8 cellular contexts compared by ENCODE assay signal in genomic region chr9:129697956-129698757, GRCh38. TPM values are rescaled to one million over a fixed set of nuclear protein-coding genes. Genes with fewer than 3 reads are reported as not detected.
DNase-seq lines count a peak whose midpoint lies in the region; ATAC-seq and TF ChIP-seq lines count a peak whose summit lies in the region.

No MANE protein-coding gene starts in this region.

- DNase-seq in BJ (ENCODE audit: low read depth) (no peak), RWPE1 (ENCODE audit: low spot score) (no peak), fibroblast of mammary gland (ENCODE audit: low read depth) (peak; percentile 98), posterior vena cava (ENCODE audit: low spot score) (peak; percentile 96), NCI-H526 treated with DMSO at 0.1 percent for 48 hours (lab: John Stamatoyannopoulos, UW) (no peak), putamen (ENCODE audit: low spot score) (no peak), T-helper 2 cell (no peak)

- H3K36me3 ChIP-seq in BJ (ENCODE audit: control insufficient read depth, insufficient read depth, low read length): no peaks in the 10 kb centered on the region

- intact Hi-C loops in posterior vena cava (cut with DNase I): no loop called here

- no peaks in the 10 kb centered on the region for H3K27me3 ChIP-seq in BJ (ENCODE audit: control insufficient read depth, insufficient read depth, low read length)

- H3K27ac ChIP-seq in RWPE1: peak overlapping the region; percentile 21; the same call in 1 of the 2 replicates

- TF ChIP-seq CTCF in BJ (IDR thresholded peaks at IDR 0.05; ENCODE audit: insufficient read depth, low read depth, low read length): no peak
- no peak for TF ChIP-seq CTCF in RWPE1 (conservative IDR thresholded peaks at IDR 0.05; ENCODE audit: low read depth)
- TF ChIP-seq CTCF in fibroblast of mammary gland (conservative IDR thresholded peaks at IDR 0.05; ENCODE audit: control insufficient read depth, insufficient read depth, low read depth, low read length): no peak

- CTCF ChIA-PET in BJ (lab: Yijun Ruan, JAX) (interaction anchor here (0.8 to 3.0 kb wide), 6 partner anchors 12 to 51 kb away, joined by 3 to 12 read pairs (median 6); no protein-coding TSS in a partner anchor), RWPE1 (lab: Yijun Ruan, JAX) (interaction anchor here (0.6 to 1.7 kb wide), 2 partner anchors 40 to 105 kb away, joined by 6 to 10 read pairs; no protein-coding TSS in a partner anchor)

- H3K4me3 ChIP-seq in BJ (ENCODE audit: low read depth, low read length) (peak overlapping the region; percentile 38), fibroblast of mammary gland (ENCODE audit: control insufficient read depth, low read depth, low read length) (peak overlapping the region; percentile 44)

- POLR2A ChIA-PET in BJ (lab: Charles Lee) (interaction anchor here (0.6 to 0.7 kb wide), 3 partner anchors 15 to 61 kb away, joined by 4 to 20 read pairs (median 11); no protein-coding TSS in a partner anchor), RWPE1 (lab: Yijun Ruan, JAX; ENCODE audit: low non-redundant PET) (no interaction called here)

- ATAC-seq in HG03432 (IDR thresholded peaks at IDR 0.05; ENCODE audit: unreplicated experiment): no peak

RNA-seq across cellular contexts. Expression of gene PRRX2, which starts 32.7 kb away (rescaled TPM):
- 20.4 and 37.4 TPM in 2 replicates for polyA plus RNA-seq in BJ (2011; rRNA removed)
- 8.9 and 9.5 TPM in 2 replicates for polyA minus RNA-seq in BJ (2011; rRNA and poly(A)+ RNA removed)
- total RNA-seq in posterior vena cava: 10 to 100 TPM; 20.8 to 22.9 TPM

RNA-seq across cellular contexts. Expression of gene PTGES, which starts 54.7 kb away (rescaled TPM):
- polyA plus RNA-seq in BJ (2011; rRNA removed): 10.5 and 16.4 TPM in 2 replicates
- 11.1 and 14.2 TPM in 2 replicates for polyA minus RNA-seq in BJ (2011; rRNA and poly(A)+ RNA removed)
- 10 to 100 TPM in 1 of 2 donors, 1 to 10 TPM in 1; 7.9 to 15.9 TPM for total RNA-seq in posterior vena cava

RNA-seq across cellular contexts. Expression of gene ASB6, which starts 56.2 kb away (rescaled TPM):
- 13.1 and 23.2 TPM in 2 replicates for polyA plus RNA-seq in BJ (2011; rRNA removed)
- 6.7 and 10.5 TPM in 2 replicates for polyA minus RNA-seq in BJ (2011; rRNA and poly(A)+ RNA removed)
- total RNA-seq in posterior vena cava: 10 to 100 TPM; 14.1 to 16.9 TPM

Comparison
In these comparisons a context has a peak if more than half of its experiments do, and no peak if none do; other contexts are left out.
1. DNase-seq: peak in fibroblast of mammary gland (single experiment) and posterior vena cava (single experiment); none in BJ (single experiment), RWPE1 (single experiment), NCI-H526 treated with DMSO at 0.1 percent for 48 hours (single experiment), putamen (single experiment) and T-helper 2 cell (0 of 5).